1 cellular context compared by ENCODE assay signal in genomic region chr2:86271248-86271647, GRCh38.
TF ChIP-seq lines count a peak whose summit lies in the region.

No MANE protein-coding gene starts in this region.

TF ChIP-seq in K562, 482 proteins besides CTCF, POLR2A, EP300 and RAD21 (continued from another document):
- TF ChIP-seq ZNF592 (IDR thresholded peaks at IDR 0.05) (no peak), MCM2 (IDR thresholded peaks at IDR 0.05; ENCODE audit: low read depth) (no peak), TRIM24 (IDR thresholded peaks at IDR 0.05) (peak; percentile 34 to 65; a peak in 2 of 4 replicates), CBX3 (IDR thresholded peaks at IDR 0.05; ENCODE audit: borderline replicate concordance in 1 of 2, low read length in 2 of 2) (peak in 1 of 2 experiments; percentile 87; a peak in 2 of 3 replicates), TRIM28 (IDR thresholded peaks at IDR 0.05) (peak; percentile 78; the same call in 1 of the 2 replicates), SRSF1 (IDR thresholded peaks at IDR 0.05; ENCODE audit: low read depth, low read length) (no peak), GABPA (tag; conservative IDR thresholded peaks at IDR 0.05; ENCODE audit: low read depth) (no peak), ZFP1 (CRISPR knock-in tag; IDR thresholded peaks at IDR 0.05) (peak; percentile 87), ZNF644 (tag; IDR thresholded peaks at IDR 0.05; ENCODE audit: low read depth) (no peak), NCOR1 (IDR thresholded peaks at IDR 0.05) (no peak), CUX1 (CRISPR knock-in tag; IDR thresholded peaks at IDR 0.05) (no peak)
